In genomic region chr19:7068599-7068998, GRCh38 we compare ENCODE assay signal across 1 cellular context.
TF ChIP-seq lines count a peak whose summit lies in the region.

No MANE protein-coding gene starts in this region.

TF ChIP-seq in K562, 482 proteins besides CTCF, POLR2A, EP300 and RAD21:
- TF ChIP-seq TSC22D4 (tag; IDR thresholded peaks at IDR 0.05) (no peak), RBM39 (optimal IDR thresholded peaks at IDR 0.05; ENCODE audit: low read depth, low read length) (no peak), JUND (IDR thresholded peaks at IDR 0.05; ENCODE audit: borderline replicate concordance, low read depth, low read length) (no peak), JUND (tag; IDR thresholded peaks at IDR 0.05; ENCODE audit: borderline replicate concordance, low read depth, low read length) (no peak), SMAD2 (IDR thresholded peaks at IDR 0.05; ENCODE audit: low read depth, low read length) (no peak), ETV6 (IDR thresholded peaks at IDR 0.05; ENCODE audit: borderline replicate concordance in 1 of 2, low read depth in 2 of 2, low read length in 1 of 2) (no peak), ETV6 (CRISPR knock-in tag; IDR thresholded peaks at IDR 0.05; ENCODE audit: borderline replicate concordance) (no peak), PATZ1 (CRISPR knock-in tag; IDR thresholded peaks at IDR 0.05; ENCODE audit: borderline replicate concordance) (no peak), ZNF324 (CRISPR knock-in tag; IDR thresholded peaks at IDR 0.05) (no peak), HOMEZ (CRISPR knock-in tag; IDR thresholded peaks at IDR 0.05) (no peak), WHSC1 (IDR thresholded peaks at IDR 0.05; ENCODE audit: low read length) (no peak), ZNF589 (CRISPR knock-in tag; IDR thresholded peaks at IDR 0.05; ENCODE audit: low read depth) (no peak), CBX1 (IDR thresholded peaks at IDR 0.05; ENCODE audit: low read depth) (no peak), HMG20A (CRISPR knock-in tag; conservative IDR thresholded peaks at IDR 0.05) (no peak), FUS (optimal IDR thresholded peaks at IDR 0.05; ENCODE audit: low read depth, low read length) (no peak), ETS2 (tag; IDR thresholded peaks at IDR 0.05; ENCODE audit: borderline replicate concordance, poor library complexity, severe bottlenecking) (no peak)
